ENCODE assay signal across 18 cellular contexts in genomic region chr2:144493027-144493809, GRCh38. TPM values are rescaled to one million over a fixed set of nuclear protein-coding genes. Genes with fewer than 3 reads are reported as not detected.
DNase-seq lines count a peak whose midpoint lies in the region; ATAC-seq, FAIRE-seq and TF ChIP-seq lines count a peak whose summit lies in the region.
"Had no signal": no experiment of that assay in that cellular context is flagged by ENCODE, and none has a peak within 500 bp of the region (broad histone marks: within the 10 kb centered on the region; RNA-seq: fewer than 3 reads in every experiment).

No MANE protein-coding gene starts in this region.

- no peak overlapping the region for H3K4me3 Mint-ChIP-seq in astrocyte (ENCODE audit: unreplicated experiment)

- H2AFZ ChIP-seq in astrocyte (ENCODE audit: low read depth, low read length) = no peak overlapping the region

- H3K27me3 ChIP-seq in astrocyte (ENCODE audit: insufficient read depth, low read length) = no peaks in the 10 kb centered on the region
- H3K27me3 ChIP-seq in spleen (replicated peaks in 1 of 7) = no peaks in the 10 kb centered on the region
- H3K27me3 ChIP-seq in foreskin keratinocyte = no peaks in the 10 kb centered on the region
- H3K27me3 ChIP-seq: body of pancreas had no signal

- H3K9me3 Mint-ChIP-seq in astrocyte (ENCODE audit: unreplicated experiment) = no peaks in the 10 kb centered on the region

- H3K4me2 ChIP-seq in astrocyte (ENCODE audit: low read length) = no peak overlapping the region

- no peak overlapping the region for H3K9ac ChIP-seq in astrocyte (ENCODE audit: low read length)

- H3K4me1 Mint-ChIP-seq in astrocyte (ENCODE audit: low read depth, unreplicated experiment) = peaks cover 32% of the 10 kb centered on the region

- peaks cover 44% of the 10 kb centered on the region for H3K79me2 ChIP-seq in astrocyte (ENCODE audit: insufficient read depth, low read length)

- intact Hi-C loops in spleen (cut with DNase I; ENCODE audit: low total_unique reads) = no loop called here

- H3K27ac ChIP-seq in astrocyte (ENCODE audit: low read depth, low read length) (no peak overlapping the region), spleen (peak overlapping the region in 6 of 8 donors; percentile 26 to 74 (median 67)), foreskin keratinocyte (no peak overlapping the region)
- H3K27ac ChIP-seq: body of pancreas, prostate gland had no signal

- H3K4me1 ChIP-seq in astrocyte (ENCODE audit: insufficient read depth, low read length) (no peaks in the 10 kb centered on the region), spleen (peaks cover 12 to 95% (median 88%) of the 10 kb centered on the region in 6 donors), foreskin keratinocyte (no peaks in the 10 kb centered on the region)
- H3K4me1 ChIP-seq: body of pancreas, prostate gland had no signal

- H4K20me1 ChIP-seq in astrocyte (ENCODE audit: insufficient read depth, low read length) = peaks cover 37% of the 10 kb centered on the region

- H3K9me3 ChIP-seq in astrocyte (ENCODE audit: insufficient read depth, low read depth, low read length) = no peaks in the 10 kb centered on the region
- H3K9me3 ChIP-seq in spleen = no peaks in the 10 kb centered on the region
- H3K9me3 ChIP-seq: body of pancreas, mucosa of descending colon, prostate gland had no signal

- DNase-seq in ELR (ENCODE audit: low read depth) (peak; percentile 17), NB4 (ENCODE audit: low read depth) (peak; percentile 79), astrocyte (ENCODE audit: low read depth) (no peak), spleen (no peak), iPS-NIHi11 (ENCODE audit: low spot score) (no peak), foreskin keratinocyte (no peak), dermis blood vessel endothelial cell (no peak), cerebellar nuclear complex (lab: John Stamatoyannopoulos, UW) (no peak)
- DNase-seq: body of pancreas; C1 segment of cervical spinal cord; foreskin melanocyte; mucosa of descending colon; stimulated activated CD4-positive, alpha-beta T cell treated with anti-CD3 and anti-CD28 coated beads, Interleukin-15, amount 100 ng/mL, for 24 hours had no signal

- peaks cover 6% of the 10 kb centered on the region for H3K36me3 Mint-ChIP-seq in astrocyte (ENCODE audit: low read depth, unreplicated experiment)

- H3K27ac Mint-ChIP-seq in astrocyte (ENCODE audit: unreplicated experiment) = peak overlapping the region; percentile 50

- H3K36me3 ChIP-seq in astrocyte (ENCODE audit: insufficient read depth, low read length) (no peaks in the 10 kb centered on the region), spleen (peaks cover 0 to 50% (median 6%) of the 10 kb centered on the region in 6 donors)
- H3K36me3 ChIP-seq: prostate gland had no signal

- no peaks in the 10 kb centered on the region for H3K27me3 Mint-ChIP-seq in astrocyte (ENCODE audit: low read depth, unreplicated experiment)

- H3K4me3 ChIP-seq in NB4 (ENCODE audit: low read depth, low read length) (no peak overlapping the region), astrocyte (ENCODE audit: insufficient read depth, low read depth, low read length) (no peak overlapping the region), spleen (no peak overlapping the region)
- H3K4me3 ChIP-seq: body of pancreas, GM12878, mucosa of descending colon, prostate gland had no signal

- TF ChIP-seq CTCF in NB4 (IDR thresholded peaks at IDR 0.05; ENCODE audit: low read depth, low read length) (no peak), astrocyte (IDR thresholded peaks at IDR 0.05; ENCODE audit: insufficient read depth, low read depth, low read length) (no peak), spleen (IDR thresholded peaks at IDR 0.05 in 8 of 11, conservative IDR thresholded peaks at IDR 0.05 in 3 of 11) (no peak), foreskin keratinocyte (conservative IDR thresholded peaks at IDR 0.05) (no peak)

- no peak for ATAC-seq in foreskin keratinocyte
- ATAC-seq: body of pancreas, GM12878, mucosa of descending colon, SK-N-SH treated with all-trans-retinoic acid at 6 μM for 48 hours had no signal

- FAIRE-seq in astrocyte (lab: Jason Lieb, UNC) = no peak
- FAIRE-seq: endometrium, GM12878, urothelium cell line had no signal

- TF ChIP-seq POLR2A in NB4 (IDR thresholded peaks at IDR 0.05; ENCODE audit: extremely low read depth, insufficient read length) (no peak), spleen (IDR thresholded peaks at IDR 0.05) (no peak)

- 38 to 54% (median 42%) methylated on average over 8 of the region's 8 CpGs for WGBS in spleen, 5 donors

RNA-seq across cellular contexts. Expression of gene ZEB2, which starts 26.7 kb away (rescaled TPM):
- total RNA-seq in astrocyte (84.9 and 90.9 TPM in 2 replicates), spleen (100 to 1,000 TPM; 217 to 362 (median 262) TPM), foreskin keratinocyte (0.03 and 0.11 TPM in 2 replicates), dermis blood vessel endothelial cell (5.3 and 8.4 TPM in 2 replicates)
- polyA plus RNA-seq in spleen (10 to 100 TPM; 25.5 to 36.8 (median 28.5) TPM), foreskin keratinocyte (0.08 TPM in 2 replicates)

Comparison
In these comparisons a context has a peak if more than half of its experiments do, and no peak if none do; other contexts are left out.
1. DNase-seq: peak in ELR (single experiment) and NB4 (single experiment); none in astrocyte (single experiment), spleen (single experiment), iPS-NIHi11 (single experiment), foreskin keratinocyte (0 of 2), dermis blood vessel endothelial cell (single experiment) and cerebellar nuclear complex (0 of 2).
2. H3K27ac ChIP-seq: peak in spleen (6 of 8); none in astrocyte (single experiment) and foreskin keratinocyte (single experiment).